ENCODE assay signal across 10 cellular contexts in the genomic region with DNA sequence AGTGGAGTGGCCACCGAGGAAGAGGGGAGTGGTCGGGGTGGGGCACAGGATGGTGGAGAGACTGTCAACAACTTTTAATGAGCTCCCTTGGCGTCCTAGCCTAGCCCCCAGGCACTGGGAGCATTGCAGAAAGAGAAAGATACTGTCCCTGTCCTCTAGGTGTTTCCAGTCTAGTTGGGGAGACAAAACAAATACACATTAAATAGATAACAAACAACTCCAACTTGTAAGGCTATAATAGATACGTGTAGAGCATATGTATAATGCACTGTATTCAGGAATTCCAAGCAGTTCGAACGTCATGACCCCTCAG. TPM values are rescaled to one million over a fixed set of nuclear protein-coding genes. Genes with fewer than 3 reads are reported as not detected.
DNase-seq lines count a peak whose midpoint lies in the region; ATAC-seq, FAIRE-seq and TF ChIP-seq lines count a peak whose summit lies in the region.
"Had no signal": no experiment of that assay in that cellular context is flagged by ENCODE, and none has a peak within 500 bp of the region (broad histone marks: within the 10 kb centered on the region; RNA-seq: fewer than 3 reads in every experiment).

No MANE protein-coding gene starts in this region.

- no peak for FAIRE-seq in astrocyte (lab: Jason Lieb, UNC)

- H3K4me2 ChIP-seq in astrocyte (ENCODE audit: low read length) = peak overlapping the region; percentile 95

- intact Hi-C loops in posterior cingulate gyrus (cut with DNase I) = loop anchor here (5.0 kb wide), 1 partner anchor 46 kb away; no protein-coding TSS in a partner anchor

- peaks cover 6 to 46% (median 26%) of the 10 kb centered on the region in 4 donors for H3K4me1 Mint-ChIP-seq in CD4-positive, CD25-positive, alpha-beta regulatory T cell
- H3K4me1 Mint-ChIP-seq in astrocyte (ENCODE audit: low read depth, unreplicated experiment) = peaks cover 15% of the 10 kb centered on the region

- peaks cover 3% of the 10 kb centered on the region for H3K36me3 Mint-ChIP-seq in CD4-positive, CD25-positive, alpha-beta regulatory T cell
- H3K36me3 Mint-ChIP-seq in astrocyte (ENCODE audit: low read depth, unreplicated experiment) = peaks cover 2% of the 10 kb centered on the region

- no peaks in the 10 kb centered on the region for H3K9me3 ChIP-seq in CD4-positive, CD25-positive, alpha-beta regulatory T cell (ENCODE audit: control insufficient read depth in 2 of 2, low read length in 2 of 2)
- H3K9me3 ChIP-seq in HUES48 (ENCODE audit: control insufficient read depth, insufficient read depth, low read length) = no peaks in the 10 kb centered on the region
- no peaks in the 10 kb centered on the region for H3K9me3 ChIP-seq in astrocyte (ENCODE audit: insufficient read depth, low read depth, low read length)
- no peaks in the 10 kb centered on the region for H3K9me3 ChIP-seq in neuron (ENCODE audit: low read length)
- no peaks in the 10 kb centered on the region for H3K9me3 ChIP-seq in WERI-Rb-1 (ENCODE audit: severe bottlenecking)
- H3K9me3 ChIP-seq: heart left ventricle, mucosa of descending colon had no signal

- H3K36me3 ChIP-seq in CD4-positive, CD25-positive, alpha-beta regulatory T cell (ENCODE audit: control insufficient read depth, insufficient read depth, low read length) = no peaks in the 10 kb centered on the region
- H3K36me3 ChIP-seq in HUES48 (ENCODE audit: control insufficient read depth, insufficient read depth, low read length) = no peaks in the 10 kb centered on the region
- no peaks in the 10 kb centered on the region for H3K36me3 ChIP-seq in astrocyte (ENCODE audit: insufficient read depth, low read length)
- H3K36me3 ChIP-seq in neuron (ENCODE audit: insufficient read depth, low read length) = no peaks in the 10 kb centered on the region
- peaks cover 9% of the 10 kb centered on the region for H3K36me3 ChIP-seq in WERI-Rb-1
- H3K36me3 ChIP-seq: heart left ventricle had no signal

- H3K4me3 ChIP-seq in CD4-positive, CD25-positive, alpha-beta regulatory T cell (ENCODE audit: low read depth, low read length) = peak overlapping the region; percentile 55
- H3K4me3 ChIP-seq in HUES48 (ENCODE audit: low read depth, low read length) = peak overlapping the region; percentile 2
- H3K4me3 ChIP-seq in astrocyte (ENCODE audit: insufficient read depth, low read depth, low read length) = no peak overlapping the region
- H3K4me3 ChIP-seq in neuron (ENCODE audit: low read length) = peak overlapping the region; percentile 86
- H3K4me3 ChIP-seq in WERI-Rb-1 (ENCODE audit: low read depth, low read length) = no peak overlapping the region

- peaks cover 11% of the 10 kb centered on the region for H3K27me3 Mint-ChIP-seq in CD4-positive, CD25-positive, alpha-beta regulatory T cell
- peaks cover 4% of the 10 kb centered on the region for H3K27me3 Mint-ChIP-seq in astrocyte (ENCODE audit: low read depth, unreplicated experiment)

- no peaks in the 10 kb centered on the region for H3K27me3 ChIP-seq in CD4-positive, CD25-positive, alpha-beta regulatory T cell (ENCODE audit: control insufficient read depth, insufficient read depth, low read length)
- H3K27me3 ChIP-seq in HUES48 (ENCODE audit: control insufficient read depth, insufficient read depth, low read length) (no peaks in the 10 kb centered on the region), astrocyte (ENCODE audit: insufficient read depth, low read length) (no peaks in the 10 kb centered on the region), neuron (ENCODE audit: insufficient read depth, low read length) (no peaks in the 10 kb centered on the region), WERI-Rb-1 (ENCODE audit: insufficient read depth, low read depth, severe bottlenecking) (no peaks in the 10 kb centered on the region)
- H3K27me3 ChIP-seq: heart left ventricle had no signal

- TF ChIP-seq CTCF in astrocyte (IDR thresholded peaks at IDR 0.05; ENCODE audit: insufficient read depth, low read depth, low read length) (no peak), WERI-Rb-1 (IDR thresholded peaks at IDR 0.05; ENCODE audit: low read depth, low read length) (no peak)

- no peak overlapping the region for H3K9ac ChIP-seq in HUES48 (ENCODE audit: low read depth, low read length)
- H3K9ac ChIP-seq in astrocyte (ENCODE audit: low read length) = no peak overlapping the region

- ATAC-seq in CD4-positive, CD25-positive, alpha-beta regulatory T cell (ENCODE audit: low read depth in 2 of 2) = no peak
- no peak for ATAC-seq in HG02973 (IDR thresholded peaks at IDR 0.05; ENCODE audit: unreplicated experiment)

- H3K4me1 ChIP-seq in CD4-positive, CD25-positive, alpha-beta regulatory T cell (ENCODE audit: control insufficient read depth, insufficient read depth, low read length, poor library complexity, severe bottlenecking) = peaks cover 19% of the 10 kb centered on the region
- peaks cover 24% of the 10 kb centered on the region for H3K4me1 ChIP-seq in HUES48 (ENCODE audit: control insufficient read depth, insufficient read depth, low read length)
- peaks cover 18% of the 10 kb centered on the region for H3K4me1 ChIP-seq in astrocyte (ENCODE audit: insufficient read depth, low read length)
- H3K4me1 ChIP-seq in neuron (ENCODE audit: insufficient read depth, low read length) = peaks cover 20% of the 10 kb centered on the region

- H3K27ac Mint-ChIP-seq in CD4-positive, CD25-positive, alpha-beta regulatory T cell = peak overlapping the region; percentile 91 to 95 (median 92)
- H3K27ac Mint-ChIP-seq in astrocyte (ENCODE audit: unreplicated experiment) = no peak overlapping the region

- peak overlapping the region; percentile 84 to 94 (median 88) for H3K4me3 Mint-ChIP-seq in CD4-positive, CD25-positive, alpha-beta regulatory T cell
- peak overlapping the region; percentile 80 for H3K4me3 Mint-ChIP-seq in astrocyte (ENCODE audit: unreplicated experiment)

- H3K27ac ChIP-seq in CD4-positive, CD25-positive, alpha-beta regulatory T cell (ENCODE audit: insufficient read depth, low read length, poor library complexity, severe bottlenecking) = peak overlapping the region; percentile 77
- H3K27ac ChIP-seq in HUES48 (ENCODE audit: low read depth, low read length) = no peak overlapping the region
- H3K27ac ChIP-seq in astrocyte (ENCODE audit: low read depth, low read length) = no peak overlapping the region
- no peak overlapping the region for H3K27ac ChIP-seq in WERI-Rb-1

- peaks cover 45% of the 10 kb centered on the region for H3K79me2 ChIP-seq in astrocyte (ENCODE audit: insufficient read depth, low read length)

- peaks cover 38% of the 10 kb centered on the region for H4K20me1 ChIP-seq in astrocyte (ENCODE audit: insufficient read depth, low read length)

- H2AFZ ChIP-seq in astrocyte (ENCODE audit: low read depth, low read length) (no peak overlapping the region), neuron (ENCODE audit: low read depth, low read length) (peak overlapping the region; percentile 84)

- H3K9me3 Mint-ChIP-seq in CD4-positive, CD25-positive, alpha-beta regulatory T cell = peaks cover 0 to 2% (median 0%) of the 10 kb centered on the region in 7 donors
- no peaks in the 10 kb centered on the region for H3K9me3 Mint-ChIP-seq in astrocyte (ENCODE audit: unreplicated experiment)

- DNase-seq in CD4-positive, CD25-positive, alpha-beta regulatory T cell = no peak
- DNase-seq in astrocyte (ENCODE audit: low read depth) (no peak), posterior cingulate gyrus (no peak), COLO829 (ENCODE audit: low spot score) (no peak), WERI-Rb-1 (no peak)

RNA-seq across cellular contexts. Expression of a gene that starts 0.4 kb away (rescaled TPM):
- total RNA-seq in CD4-positive, CD25-positive, alpha-beta regulatory T cell = 34.3 TPM
- 1 to 10 TPM; 3.1 to 9.0 (median 6.4) TPM for polyA plus RNA-seq in CD4-positive, CD25-positive, alpha-beta regulatory T cell
- total RNA-seq in astrocyte = 25.8 and 26.0 TPM in 2 replicates

RNA-seq across cellular contexts. Expression of a gene that starts 14.0 kb away (rescaled TPM):
- total RNA-seq in CD4-positive, CD25-positive, alpha-beta regulatory T cell = not detected
- polyA plus RNA-seq in CD4-positive, CD25-positive, alpha-beta regulatory T cell = not detected
- 0.19 TPM in 1 of 2 replicates, not detected in the other for total RNA-seq in astrocyte
- total RNA-seq: heart left ventricle, mucosa of descending colon had no signal

RNA-seq across cellular contexts. Expression of a gene that starts 47.8 kb away (rescaled TPM):
- 23.8 TPM for total RNA-seq in CD4-positive, CD25-positive, alpha-beta regulatory T cell
- 1 to 10 TPM; 2.5 to 4.5 (median 3.5) TPM for polyA plus RNA-seq in CD4-positive, CD25-positive, alpha-beta regulatory T cell
- 27.0 and 30.7 TPM in 2 replicates for total RNA-seq in astrocyte

Comparison
In these comparisons a context has a peak if more than half of its experiments do, and no peak if none do; other contexts are left out.
1. H3K4me3 ChIP-seq: peak in CD4-positive, CD25-positive, alpha-beta regulatory T cell (single experiment), HUES48 (single experiment) and neuron (single experiment); none in astrocyte (single experiment) and WERI-Rb-1 (single experiment).